In genomic region chr11:78319453-78319955, GRCh38 we compare ENCODE assay signal across 1 cellular context.
TF ChIP-seq lines count a peak whose summit lies in the region.

No MANE protein-coding gene starts in this region.

TF ChIP-seq in SK-N-SH treated with all-trans-retinoic acid at 6 μM for 48 hours, 23 proteins besides CTCF, POLR2A, EP300 and RAD21 (continued from another document):
- TF ChIP-seq CSRNP3 (CRISPR knock-in tag; IDR thresholded peaks at IDR 0.05), result no peak
- TF ChIP-seq ZNF565 (CRISPR knock-in tag; conservative IDR thresholded peaks at IDR 0.05; ENCODE audit: low read depth), result no peak
- TF ChIP-seq RARB (CRISPR knock-in tag; IDR thresholded peaks at IDR 0.05), result no peak
- no peak for TF ChIP-seq PPARA (CRISPR knock-in tag; IDR thresholded peaks at IDR 0.05; ENCODE audit: borderline replicate concordance)
- no peak for TF ChIP-seq ESRRG (CRISPR knock-in tag; IDR thresholded peaks at IDR 0.05)
- no peak for TF ChIP-seq SNAI2 (CRISPR knock-in tag; IDR thresholded peaks at IDR 0.05)
- peak; percentile 92 for TF ChIP-seq ISL1 (CRISPR knock-in tag; IDR thresholded peaks at IDR 0.05)
- no peak for TF ChIP-seq TSHZ2 (CRISPR knock-in tag; IDR thresholded peaks at IDR 0.05)
- no peak for TF ChIP-seq CSDC2 (CRISPR knock-in tag; IDR thresholded peaks at IDR 0.05)
TF ChIP-seq in SK-N-SH treated with all-trans-retinoic acid at 6 μM for 48 hours: peak in this region for 6.
